Comparison of ENCODE assay signal across 19 cellular contexts in genomic region chr7:122301858-122302745, GRCh38. TPM values are rescaled to one million over a fixed set of nuclear protein-coding genes. Genes with fewer than 3 reads are reported as not detected.
A peak's percentile ranks its signal among the peaks of the same experiment; 100 is the strongest.
DNase-seq lines count a peak whose midpoint lies in the region; ATAC-seq and TF ChIP-seq lines count a peak whose summit lies in the region.
"Had no signal": no experiment of that assay in that cellular context is flagged by ENCODE, and none has a peak within 500 bp of the region (broad histone marks: within the 10 kb centered on the region; RNA-seq: fewer than 3 reads in every experiment).

No MANE protein-coding gene starts in this region.

- H3K9me3 Mint-ChIP-seq in osteocyte (ENCODE audit: unreplicated experiment): no peaks in the 10 kb centered on the region
- H3K9me3 Mint-ChIP-seq: activated B cell treated with CpG ODN at 0.5 μM for 24 hours had no signal

- no peak for TF ChIP-seq CTCF in HEK293 (tag by site-specific recombination; IDR thresholded peaks at IDR 0.05)
- 0 out of 2 replicates have a peak, but pooled peaks have one; percentile 1 for TF ChIP-seq CTCF in WERI-Rb-1 (IDR thresholded peaks at IDR 0.05; ENCODE audit: low read depth, low read length)
- no peak for TF ChIP-seq CTCF in osteocyte (IDR thresholded peaks at IDR 0.05)

- POLR2A ChIA-PET in HEK293 (lab: Yijun Ruan, JAX): no interaction called here

- H3K36me3 ChIP-seq in HEK293 (ENCODE audit: control insufficient read depth in 2 of 2, insufficient read depth in 1 of 2, low read length in 2 of 2): no peaks in the 10 kb centered on the region
- H3K36me3 ChIP-seq in WERI-Rb-1: no peaks in the 10 kb centered on the region
- H3K36me3 ChIP-seq: BE2C, neutrophil had no signal

- H3K27me3 ChIP-seq in WERI-Rb-1 (ENCODE audit: insufficient read depth, low read depth, severe bottlenecking): peaks cover 80% of the 10 kb centered on the region

- H3K27me3 Mint-ChIP-seq in osteocyte (ENCODE audit: unreplicated experiment): peaks cover 91% of the 10 kb centered on the region

- no peak for ATAC-seq in HG03469 (IDR thresholded peaks at IDR 0.05; ENCODE audit: unreplicated experiment)
- ATAC-seq: sciatic nerve, T-cell had no signal

- no peak overlapping the region for H3K4me3 ChIP-seq in HEK293 (ENCODE audit: low read depth, low read length)
- H3K4me3 ChIP-seq in WERI-Rb-1 (ENCODE audit: low read depth, low read length): no peak overlapping the region
- H3K4me3 ChIP-seq in iPS-18c (ENCODE audit: insufficient read depth, low read depth, low read length): peak overlapping the region; percentile 29; the same call in 1 of the 2 replicates

- H3K27ac ChIP-seq in HEK293 (ENCODE audit: extremely low read depth, low read depth, low read length): no peak overlapping the region
- H3K27ac ChIP-seq in WERI-Rb-1: no peak overlapping the region
- H3K27ac ChIP-seq: neutrophil had no signal

- H3K9me3 ChIP-seq in HEK293 (ENCODE audit: control insufficient read depth, insufficient read depth, low read depth, low read length) (no peaks in the 10 kb centered on the region), WERI-Rb-1 (ENCODE audit: severe bottlenecking) (no peaks in the 10 kb centered on the region), iPS-18c (ENCODE audit: control insufficient read depth, insufficient read depth, low read length) (peaks cover 4% of the 10 kb centered on the region)
- H3K9me3 ChIP-seq: BE2C had no signal

- H3K4me1 Mint-ChIP-seq in osteocyte (ENCODE audit: unreplicated experiment): peaks cover 22% of the 10 kb centered on the region
- H3K4me1 Mint-ChIP-seq: activated B cell treated with CpG ODN at 0.5 μM for 24 hours, IgD-negative memory B cell had no signal

- CTCF ChIA-PET in HEK293 (lab: Yijun Ruan, JAX): interaction anchor here (0.6 kb wide), 1 partner anchor 220 kb away, joined by 4 read pairs; no protein-coding TSS in a partner anchor

- no peak overlapping the region for H3K27ac Mint-ChIP-seq in osteocyte (ENCODE audit: unreplicated experiment)
- H3K27ac Mint-ChIP-seq: activated B cell treated with CpG ODN at 0.5 μM for 24 hours, HFFc6, IgD-negative memory B cell had no signal

- no peak overlapping the region for H3K4me3 Mint-ChIP-seq in osteocyte (ENCODE audit: unreplicated experiment)
- H3K4me3 Mint-ChIP-seq: activated B cell treated with CpG ODN at 0.5 μM for 24 hours, HFFc6, IgD-negative memory B cell, T-cell had no signal

- H3K36me3 Mint-ChIP-seq in osteocyte (ENCODE audit: unreplicated experiment): no peaks in the 10 kb centered on the region
- H3K36me3 Mint-ChIP-seq: IgD-negative memory B cell, T-cell had no signal

- DNase-seq in WERI-Rb-1: no peak
- DNase-seq in retina: peak; percentile 85
- no peak for DNase-seq in stimulated activated CD4-positive, alpha-beta T cell treated with anti-CD3 and anti-CD28 coated beads, Interleukin-12 subunit alpha, Interleukin-12 subunit beta, amount 100 ng/mL, for 4 hours
- DNase-seq in osteocyte (ENCODE audit: extremely low spot score, unreplicated experiment): no peak
- DNase-seq: activated B cell treated with CpG ODN at 0.5 μM for 24 hours; activated effector memory CD4-positive, alpha-beta T cell treated with anti-CD3 and anti-CD28 coated beads, Interleukin-2, amount 50 U/mL, for 16 hours; BE2C; HFFc6; NCI-H1105 treated with DMSO at 0.1 percent for 48 hours; T-cell had no signal

- no peaks in the 10 kb centered on the region for H3K4me1 ChIP-seq in HEK293 (ENCODE audit: control insufficient read depth, insufficient read depth, low read length)
- H3K4me1 ChIP-seq: BE2C had no signal

TF ChIP-seq in HEK293, 187 proteins besides CTCF, POLR2A, EP300 and RAD21:
- TF ChIP-seq FEZF1 (tag by site-specific recombination; IDR thresholded peaks at IDR 0.05) (peak; percentile 38; the same call in 1 of the 2 replicates), ZNF175 (tag by site-specific recombination; IDR thresholded peaks at IDR 0.05) (no peak)

RNA-seq across cellular contexts. Expression of gene FEZF1, which starts 2.4 kb away (rescaled TPM):
- total RNA-seq in osteocyte: not detected in 2 replicates
- total RNA-seq: activated B cell treated with CpG ODN at 0.5 μM for 24 hours; activated CD8-positive, alpha-beta memory T cell treated with anti-CD3 and anti-CD28 coated beads for 36 hours; cerebellum; fibroblast of villous mesenchyme; HFFc6; sciatic nerve; T-cell had no signal
